Comparison of ENCODE assay signal across 8 cellular contexts in genomic region chr19:1652471-1653299, GRCh38. TPM values are rescaled to one million over a fixed set of nuclear protein-coding genes. Genes with fewer than 3 reads are reported as not detected.
DNase-seq lines count a peak whose midpoint lies in the region; ATAC-seq and TF ChIP-seq lines count a peak whose summit lies in the region.

Gene TCF3 (minus strand): TSS chr19:1652615. CDS start chr19:1650248, 2,367 bp downstream.

- DNase-seq in NCI-H1694 treated with DMSO at 0.1 percent for 48 hours (lab: John Stamatoyannopoulos, UW) (peak; percentile 94), T-helper 17 cell (peak; percentile 96 to 98 (median 98)), amygdala (lab: John Stamatoyannopoulos, UW) (peak; percentile 66 to 99 (median 96)), left cardiac atrium (peak; percentile 98), posterior vena cava (ENCODE audit: low spot score) (peak; percentile 99), upper lobe of right lung (peak; percentile 99)

- peak within 1 kb of the TSS; percentile 77 for H3K4me3 ChIP-seq in upper lobe of right lung

- H3K36me3 ChIP-seq in upper lobe of right lung = no peaks in the 10 kb centered on the region

- H3K27me3 Mint-ChIP-seq in T-helper 17 cell = peaks cover 6% of the 10 kb centered on the region

- ATAC-seq in HG02885 (IDR thresholded peaks at IDR 0.05; ENCODE audit: poor library complexity, unreplicated experiment) = peak; percentile 73
- ATAC-seq in T-helper 17 cell = peak; percentile 93
- peak; percentile 99 for ATAC-seq in left cardiac atrium
- peak; percentile 97 for ATAC-seq in upper lobe of right lung

- peak within 1 kb of the TSS; percentile 86 for H3K27ac Mint-ChIP-seq in T-helper 17 cell

- H3K27ac ChIP-seq in upper lobe of right lung = peak within 1 kb of the TSS; percentile 100

- peak within 1 kb of the TSS; percentile 95 for H3K4me3 Mint-ChIP-seq in T-helper 17 cell

- H3K4me1 Mint-ChIP-seq in T-helper 17 cell = peaks cover 12% of the 10 kb centered on the region

- H3K4me1 ChIP-seq in upper lobe of right lung = peaks cover 5% of the 10 kb centered on the region

- intact Hi-C loops in left cardiac atrium (cut with DNase I) = no loop called here
- intact Hi-C loops in posterior vena cava (cut with DNase I) = loop anchor here in 1 of 2 donors (10.0 kb wide), 1 partner anchor 108 kb away; no protein-coding TSS in a partner anchor
- intact Hi-C loops in upper lobe of right lung (cut with DNase I) = no loop called here

- no peak for TF ChIP-seq CTCF in upper lobe of right lung (IDR thresholded peaks at IDR 0.05)

- no peaks in the 10 kb centered on the region for H3K36me3 Mint-ChIP-seq in T-helper 17 cell (ENCODE audit: low read depth)

- H3K9me3 ChIP-seq in T-helper 17 cell (ENCODE audit: control insufficient read depth, low read length, poor library complexity, severe bottlenecking) (no peaks in the 10 kb centered on the region), upper lobe of right lung (no peaks in the 10 kb centered on the region)

- TF ChIP-seq POLR2A in GM15510 (IDR thresholded peaks at IDR 0.05; ENCODE audit: borderline replicate concordance, extremely low read depth, insufficient read length) = peak; percentile 73

- H3K27me3 ChIP-seq in upper lobe of right lung = no peaks in the 10 kb centered on the region

RNA-seq across cellular contexts. Expression of gene TCF3, which starts in this region (rescaled TPM):
- total RNA-seq in T-helper 17 cell (10 to 100 TPM; 46.9 to 47.4 TPM), left cardiac atrium (10 to 100 TPM; 24.1 to 25.8 TPM), posterior vena cava (10 to 100 TPM; 26.2 to 36.4 TPM), upper lobe of right lung (43.2 TPM)

Comparison
In these comparisons a context has a peak if more than half of its experiments do, and no peak if none do; other contexts are left out.
1. Peak in every context shown above with its lines: DNase-seq, ATAC-seq, H3K4me3 ChIP-seq and H3K27ac ChIP-seq.